In the genomic region with DNA sequence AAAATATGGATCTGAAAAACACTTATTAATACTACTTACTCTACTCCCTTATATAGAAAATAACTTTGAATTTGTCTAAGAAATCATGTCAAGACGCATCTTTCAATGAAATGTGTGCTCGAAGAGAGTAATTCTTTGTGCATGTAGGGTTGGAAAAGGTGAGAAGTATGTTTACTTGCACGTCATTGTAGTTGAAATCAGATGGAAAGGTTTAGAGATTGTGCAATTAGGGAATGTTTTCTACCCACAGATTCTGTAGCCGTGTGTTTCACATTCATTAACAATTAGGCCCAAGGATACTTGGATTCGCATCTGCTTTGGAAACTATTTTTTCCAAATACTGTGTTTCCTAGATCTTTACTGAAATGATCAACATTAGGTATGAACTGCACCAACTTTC, we compare ENCODE assay signal across 26 cellular contexts. TPM values are rescaled to one million over a fixed set of nuclear protein-coding genes. Genes with fewer than 3 reads are reported as not detected.
DNase-seq lines count a peak whose midpoint lies in the region; ATAC-seq, FAIRE-seq and TF ChIP-seq lines count a peak whose summit lies in the region.
"Had no signal": no experiment of that assay in that cellular context is flagged by ENCODE, and none has a peak within 500 bp of the region (broad histone marks: within the 10 kb centered on the region; RNA-seq: fewer than 3 reads in every experiment).

No MANE protein-coding gene starts in this region.

- BruUV-seq in HepG2 (replicated peaks; lab: Mats Ljungman, UMichigan): no TSS peak

- TF ChIP-seq CTCF in AG04449 (IDR thresholded peaks at IDR 0.05; ENCODE audit: insufficient read depth, low read length, missing control alignments) (no peak), HFF-Myc (IDR thresholded peaks at IDR 0.05; ENCODE audit: low read depth, low read length, missing control alignments) (no peak), HepG2 (CRISPR knock-in tag; IDR thresholded peaks at IDR 0.05) (no peak), BE2C (IDR thresholded peaks at IDR 0.05; ENCODE audit: low read depth, low read length) (no peak)

- TF ChIP-seq EP300 in HepG2 (IDR thresholded peaks at IDR 0.05; ENCODE audit: low read depth in 2 of 2, low read length in 2 of 2) (no peak), HepG2 (CRISPR knock-in tag; IDR thresholded peaks at IDR 0.05; ENCODE audit: borderline replicate concordance) (no peak)

- no peaks in the 10 kb centered on the region for H4K20me1 ChIP-seq in HepG2 (ENCODE audit: insufficient read depth, low read length)

- no peak overlapping the region for H2AFZ ChIP-seq in HepG2 (ENCODE audit: low read length)

- no peak overlapping the region for H3K4me3 ChIP-seq in AG04449 (ENCODE audit: low read depth, low read length)
- H3K4me3 ChIP-seq in HFF-Myc (replicated peaks; ENCODE audit: low read depth, low read length): no peak overlapping the region
- no peak overlapping the region for H3K4me3 ChIP-seq in HepG2 (replicated peaks in 1 of 3; ENCODE audit: insufficient read depth in 1 of 3, low read depth in 2 of 3, low read length in 3 of 3)
- no peak overlapping the region for H3K4me3 ChIP-seq in BE2C (ENCODE audit: low read depth, low read length)
- H3K4me3 ChIP-seq in H7 (ENCODE audit: insufficient read depth, low read depth, low read length): no peak overlapping the region
- H3K4me3 ChIP-seq: mucosa of descending colon, Peyer's patch had no signal

- no peaks in the 10 kb centered on the region for H3K79me2 ChIP-seq in HepG2 (ENCODE audit: insufficient read depth, low read length)

- peak overlapping the region; percentile 83 for H3K27ac Mint-ChIP-seq in dendritic cell treated with granulocyte-macrophage colony-stimulating factor and Interleukin-4, amounts not matched to agents 40 ng/mL and 50 ng/mL, for 4 days
- H3K27ac Mint-ChIP-seq: activated naive CD8-positive, alpha-beta T cell treated with anti-CD3 and anti-CD28 coated beads, Interleukin-2, amount 50 U/mL, for 24 hours; CD8-positive, alpha-beta T cell; H9; T-helper 2 cell treated with Interferon-gamma antibody and Interleukin-4, amounts not matched to agents 5 μg/mL and 100 μg/mL, for 36 hours; type B pancreatic cell had no signal

- CTCF ChIA-PET in AG04449 (lab: Yijun Ruan, JAX): interaction anchor here (0.6 to 2.4 kb wide), 5 partner anchors 15 to 1996 kb away, joined by 3 to 6 read pairs (median 4); no protein-coding TSS in a partner anchor
- CTCF ChIA-PET in HepG2 (lab: Yijun Ruan, JAX; ENCODE audit: low intra/inter-chr PET ratio, low total read pairs): no interaction called here

- 71% methylated on average over 5 of the region's 5 CpGs for WGBS in HepG2 (ENCODE audit: low lambda C conversion rate)

- H3K4me2 ChIP-seq in HepG2 (ENCODE audit: low read depth, low read length): no peak overlapping the region

- no peak for TF ChIP-seq POLR2A in HepG2 (IDR thresholded peaks at IDR 0.05; ENCODE audit: insufficient read depth in 1 of 2, low read depth in 2 of 2, low read length in 2 of 2)

- H3K4me3 Mint-ChIP-seq in dendritic cell treated with granulocyte-macrophage colony-stimulating factor and Interleukin-4, amounts not matched to agents 40 ng/mL and 50 ng/mL, for 4 days: no peak overlapping the region
- H3K4me3 Mint-ChIP-seq: activated naive CD8-positive, alpha-beta T cell treated with anti-CD3 and anti-CD28 coated beads, Interleukin-2, amount 50 U/mL, for 24 hours; CD8-positive, alpha-beta T cell; H9; T-helper 2 cell treated with Interferon-gamma antibody and Interleukin-4, amounts not matched to agents 5 μg/mL and 100 μg/mL, for 36 hours; type B pancreatic cell had no signal

- H3K27me3 ChIP-seq in HepG2 (ENCODE audit: control insufficient read depth in 1 of 2, insufficient read depth in 2 of 2, low read length in 2 of 2) (no peaks in the 10 kb centered on the region; a peak in 1 of 5 replicates), BE2C (no peaks in the 10 kb centered on the region), H7 (ENCODE audit: control insufficient read depth, insufficient read depth, low read length) (no peaks in the 10 kb centered on the region)
- H3K27me3 ChIP-seq: Peyer's patch had no signal

- H3K36me3 Mint-ChIP-seq in dendritic cell treated with granulocyte-macrophage colony-stimulating factor and Interleukin-4, amounts not matched to agents 40 ng/mL and 50 ng/mL, for 4 days (ENCODE audit: low read depth): no peaks in the 10 kb centered on the region

- FAIRE-seq in HepG2 (lab: Jason Lieb, UNC): no peak
- FAIRE-seq: HTR-8/SVneo had no signal

- peaks cover 75% of the 10 kb centered on the region for H3K4me1 Mint-ChIP-seq in dendritic cell treated with granulocyte-macrophage colony-stimulating factor and Interleukin-4, amounts not matched to agents 40 ng/mL and 50 ng/mL, for 4 days (ENCODE audit: low read depth)
- H3K4me1 Mint-ChIP-seq: H9 had no signal

- POLR2A ChIA-PET in AG04449 (lab: Yijun Ruan, JAX) (no interaction called here), HepG2 (lab: Yijun Ruan, JAX) (interaction anchor here (1.4 kb wide), 1 partner anchor 170 kb away, joined by 4 read pairs; no protein-coding TSS in a partner anchor)

- TF ChIP-seq RAD21 in HepG2 (CRISPR knock-in tag; IDR thresholded peaks at IDR 0.05): no peak

- in situ Hi-C loops in HepG2 (cut with HindIII; ENCODE audit: extremely low pct_ligation_motif_present, low pct_unique_long_range_greater_than_20kb): no loop called here

- DNase-seq in AG04449 (ENCODE audit: low read depth, low spot score) (peak; percentile 14), HFF-Myc (ENCODE audit: extremely low read depth, low read depth) (peak; percentile 10), HepG2 (ENCODE audit: low spot score) (no peak), BE2C (no peak), H7 (no peak)
- no peak for DNase-seq in stimulated activated naive CD4-positive, alpha-beta T cell (lab: John Stamatoyannopoulos, UW)
- DNase-seq: activated CD4-positive, alpha-beta T cell treated with anti-CD3 and anti-CD28 coated beads, Interleukin-2, amount 50 U/mL, for 4 hours; activated CD8-positive, alpha-beta memory T cell treated with anti-CD3 and anti-CD28 coated beads, Interleukin-2, amount 50 U/mL, for 48 hours; activated naive CD8-positive, alpha-beta T cell treated with anti-CD3 and anti-CD28 coated beads, Interleukin-2, amount 50 U/mL, for 24 hours; CD8-positive, alpha-beta T cell; glutamatergic neuron; H9; Kasumi-1; mucosa of descending colon; NCI-H1048; NCI-H187 treated with DMSO at 0.1 percent for 48 hours; NCI-H345; Peyer's patch; stimulated activated CD4-positive, alpha-beta T cell treated with anti-CD3 and anti-CD28 coated beads, Interleukin-4, amount 100 ng/mL, for 1 hour; WERI-Rb-1 had no signal

- ATAC-seq in HepG2 (no peak), GM18517 (IDR thresholded peaks at IDR 0.05; ENCODE audit: unreplicated experiment) (no peak)
- ATAC-seq: activated naive CD8-positive, alpha-beta T cell treated with anti-CD3 and anti-CD28 coated beads, Interleukin-2, amount 50 U/mL, for 24 hours; CD8-positive, alpha-beta T cell; mucosa of descending colon; SK-N-SH treated with all-trans-retinoic acid at 6 μM for 48 hours had no signal

- no peak overlapping the region for H3K9ac ChIP-seq in HepG2 (ENCODE audit: insufficient read depth, low read depth, low read length)

- H3K9me3 ChIP-seq in HepG2 (ENCODE audit: low read length) (no peaks in the 10 kb centered on the region), BE2C (no peaks in the 10 kb centered on the region)
- H3K9me3 ChIP-seq: mucosa of descending colon, Peyer's patch had no signal

- no peaks in the 10 kb centered on the region for H3K4me1 ChIP-seq in HepG2 (ENCODE audit: insufficient read depth, low read length)
- H3K4me1 ChIP-seq in BE2C: peaks cover 14% of the 10 kb centered on the region
- H3K4me1 ChIP-seq: Peyer's patch had no signal

- intact Hi-C loops in dendritic cell treated with granulocyte-macrophage colony-stimulating factor and Interleukin-4, amounts not matched to agents 40 ng/mL and 50 ng/mL, for 4 days (cut with micrococcal nuclease): loop anchor here (5.0 kb wide), 1 partner anchor 58 kb away; the partner anchor contains the start of gene PSMA6
- intact Hi-C loops in HepG2 (cut with micrococcal nuclease; ENCODE audit: unreplicated experiment): no loop called here

- no peak overlapping the region for H3K27ac ChIP-seq in HepG2 (ENCODE audit: extremely low read length, insufficient read depth, low read length)
- H3K27ac ChIP-seq: Peyer's patch, WERI-Rb-1 had no signal

- no peaks in the 10 kb centered on the region for H3K9me3 Mint-ChIP-seq in dendritic cell treated with granulocyte-macrophage colony-stimulating factor and Interleukin-4, amounts not matched to agents 40 ng/mL and 50 ng/mL, for 4 days
- H3K9me3 Mint-ChIP-seq: activated naive CD8-positive, alpha-beta T cell treated with anti-CD3 and anti-CD28 coated beads, Interleukin-2, amount 50 U/mL, for 24 hours; CD8-positive, alpha-beta T cell; H9; T-helper 2 cell treated with Interferon-gamma antibody and Interleukin-4, amounts not matched to agents 5 μg/mL and 100 μg/mL, for 36 hours; type B pancreatic cell had no signal

- no peaks in the 10 kb centered on the region for H3K27me3 Mint-ChIP-seq in dendritic cell treated with granulocyte-macrophage colony-stimulating factor and Interleukin-4, amounts not matched to agents 40 ng/mL and 50 ng/mL, for 4 days
- H3K27me3 Mint-ChIP-seq: activated naive CD8-positive, alpha-beta T cell treated with anti-CD3 and anti-CD28 coated beads, Interleukin-2, amount 50 U/mL, for 24 hours; type B pancreatic cell had no signal

- H3K36me3 ChIP-seq in HepG2 (replicated peaks in 1 of 2; ENCODE audit: control insufficient read depth in 1 of 2, insufficient read depth in 2 of 2, low read length in 2 of 2) (peaks cover 1 to 5% of the 10 kb centered on the region in 2 experiments; a peak in 2 of 5 replicates), BE2C (no peaks in the 10 kb centered on the region), H7 (replicated peaks; ENCODE audit: control insufficient read depth, insufficient read depth, low read length) (no peaks in the 10 kb centered on the region)
- H3K36me3 ChIP-seq: Peyer's patch, WERI-Rb-1 had no signal

RNA-seq across cellular contexts. Expression of gene PSMA6, which starts 58.2 kb away (rescaled TPM):
- 1,109 and 1,579 TPM in 2 replicates for total RNA-seq in HepG2 (2016; rRNA removed; fragmentation: Illumina TruSeq; extraction: Trizol)
- 1,013 and 1,135 TPM in 2 replicates for total RNA-seq in HepG2 (2016; cell fraction: cytosol; rRNA removed; fragmentation: Illumina TruSeq; extraction: Trizol; ENCODE audit: low read depth)
- 1,109 and 1,642 TPM in 2 replicates for total RNA-seq in HepG2 (2016; cell fraction: insoluble cytoplasmic fraction; rRNA removed; fragmentation: Illumina TruSeq; extraction: Trizol)
- 682 and 685 TPM in 2 replicates for total RNA-seq in HepG2 (2016; cell fraction: membrane; rRNA removed; fragmentation: Illumina TruSeq; extraction: Trizol)
- total RNA-seq in HepG2 (2016; cell fraction: nucleus; rRNA removed; fragmentation: Illumina TruSeq; extraction: Trizol): 388 and 421 TPM in 2 replicates
- polyA plus RNA-seq in HepG2 (2011; rRNA removed): 399 and 525 TPM in 2 replicates
- polyA plus RNA-seq in HepG2 (2011; cell fraction: cytosol; rRNA removed): 367 and 461 TPM in 2 replicates
- polyA plus RNA-seq in HepG2 (2011; cell fraction: nucleus; rRNA removed): 108 and 120 TPM in 2 replicates
- 473 and 515 TPM in 2 replicates for polyA plus RNA-seq in HepG2 (2012)
- polyA plus RNA-seq in HepG2 (2016; cell fraction: cytosol; fragmentation: Illumina TruSeq; extraction: Trizol; ENCODE audit: low read depth): 709 and 762 TPM in 2 replicates
- 1,270 and 1,369 TPM in 2 replicates for polyA plus RNA-seq in HepG2 (2016; cell fraction: insoluble cytoplasmic fraction; fragmentation: Illumina TruSeq; extraction: Trizol; ENCODE audit: low read depth)
- 468 and 473 TPM in 2 replicates for polyA plus RNA-seq in HepG2 (2016; cell fraction: membrane; fragmentation: Illumina TruSeq; extraction: Trizol; ENCODE audit: low read depth)
- 530 and 538 TPM in 2 replicates for polyA plus RNA-seq in HepG2 (2016; cell fraction: nucleus; fragmentation: Illumina TruSeq; extraction: Trizol; ENCODE audit: insufficient read depth, low read depth)
- polyA minus RNA-seq in HepG2 (2011; rRNA and poly(A)+ RNA removed; ENCODE audit: low replicate concordance): 141 and 189 TPM in 2 replicates
- polyA minus RNA-seq in HepG2 (2011; cell fraction: cytosol; rRNA and poly(A)+ RNA removed): 181 and 205 TPM in 2 replicates
- 139 and 166 TPM in 2 replicates for polyA minus RNA-seq in HepG2 (2011; cell fraction: nucleus; rRNA and poly(A)+ RNA removed)
- 217 TPM for polyA plus RNA-seq in BE2C (2012; ENCODE audit: insufficient read depth, insufficient read length, low read depth)
- total RNA-seq in H7 (2014; rRNA removed; shearing (Covaris generic)): 206 and 232 TPM in 2 replicates

Comparison
In these comparisons a context has a peak if more than half of its experiments do, and no peak if none do; other contexts are left out.
1. DNase-seq: peak in AG04449 (single experiment) and HFF-Myc (single experiment); none in HepG2 (single experiment), stimulated activated naive CD4-positive, alpha-beta T cell (0 of 6), BE2C (single experiment) and H7 (single experiment).